ENCODE assay signal across 8 cellular contexts in genomic region chr17:55420776-55421178, GRCh38. TPM values are rescaled to one million over a fixed set of nuclear protein-coding genes. Genes with fewer than 3 reads are reported as not detected.
DNase-seq lines count a peak whose midpoint lies in the region; ATAC-seq and TF ChIP-seq lines count a peak whose summit lies in the region.

No MANE protein-coding gene starts in this region.

- no peaks in the 10 kb centered on the region for H3K9me3 ChIP-seq in CD4-positive, alpha-beta T cell (ENCODE audit: control insufficient read depth, low read length)
- no peaks in the 10 kb centered on the region for H3K9me3 ChIP-seq in HUES48 (ENCODE audit: control insufficient read depth, insufficient read depth, low read length)

- peak overlapping the region; percentile 65 for H3K27ac ChIP-seq in CD4-positive, alpha-beta T cell (ENCODE audit: low read depth, low read length)
- peak overlapping the region; percentile 83 for H3K27ac ChIP-seq in HUES48 (ENCODE audit: low read depth, low read length)

- peak overlapping the region; percentile 81 for H3K9ac ChIP-seq in HUES48 (ENCODE audit: low read depth, low read length)

- peaks cover 7% of the 10 kb centered on the region for H3K27me3 ChIP-seq in CD4-positive, alpha-beta T cell (ENCODE audit: control insufficient read depth, insufficient read depth, low read length)
- H3K27me3 ChIP-seq in HUES48 (ENCODE audit: control insufficient read depth, insufficient read depth, low read length) = no peaks in the 10 kb centered on the region

- intact Hi-C loops in CD4-positive, alpha-beta T cell (cut with DNase I, micrococcal nuclease) = loop anchor here in 1 of 2 experiments (5.0 to 10.0 kb wide), 4 partner anchors 183 to 1664 kb away; partner anchors contain the start of genes AKAP1, COX11, PCTP and STXBP4

- POLR2A ChIA-PET in CD4-positive, alpha-beta T cell (lab: Charles Lee) = interaction anchor here (0.8 to 1.2 kb wide), 2 partner anchors 12 to 182 kb away, joined by 3 to 4 read pairs; no protein-coding TSS in a partner anchor

- H3K4me3 ChIP-seq in HUES48 (ENCODE audit: low read depth, low read length) = peak overlapping the region; percentile 98

- H3K4me3 Mint-ChIP-seq in CD4-positive, alpha-beta T cell = peak overlapping the region; percentile 95

- peaks cover 29% of the 10 kb centered on the region for H3K27me3 Mint-ChIP-seq in CD4-positive, alpha-beta T cell

- peak; percentile 11 to 58 (median 26) for DNase-seq in CD4-positive, alpha-beta T cell
- peak; percentile 55 for DNase-seq in activated CD4-positive, CD25-positive, alpha-beta regulatory T cell treated with anti-CD3 and anti-CD28 coated beads, Interleukin-2, amount 50 U/mL, for 72 hours
- DNase-seq in cerebellar cortex (ENCODE audit: low spot score) (peak; percentile 6), left kidney (ENCODE audit: low read depth, low spot score) (peak; percentile 68)
- peak; percentile 42 to 58 for DNase-seq in stimulated activated CD4-positive, alpha-beta T cell treated with anti-CD3 and anti-CD28 coated beads, Interleukin-2, amount 100 ng/mL, for 24 hours

- CTCF ChIA-PET in CD4-positive, alpha-beta T cell (lab: Charles Lee) = interaction anchor here (1.1 kb wide), 1 partner anchor 415 kb away, joined by 3 read pairs; no protein-coding TSS in a partner anchor

- peak overlapping the region; percentile 91 for H3K27ac Mint-ChIP-seq in CD4-positive, alpha-beta T cell

- H3K36me3 Mint-ChIP-seq in CD4-positive, alpha-beta T cell (ENCODE audit: low read depth) = peaks cover 8% of the 10 kb centered on the region

- H3K4me1 Mint-ChIP-seq in CD4-positive, alpha-beta T cell (ENCODE audit: low read depth) = peaks cover 30% of the 10 kb centered on the region

- H3K9me3 Mint-ChIP-seq in CD4-positive, alpha-beta T cell = no peaks in the 10 kb centered on the region

- H3K4me1 ChIP-seq in HUES48 (ENCODE audit: control insufficient read depth, insufficient read depth, low read length) = peaks cover 9% of the 10 kb centered on the region; the same call in 1 of the 2 replicates

- H3K36me3 ChIP-seq in HUES48 (ENCODE audit: control insufficient read depth, insufficient read depth, low read length) = peaks cover 4% of the 10 kb centered on the region

- TF ChIP-seq CTCF in CD4-positive, alpha-beta T cell (IDR thresholded peaks at IDR 0.05) = no peak

- no peak for ATAC-seq in CD4-positive, alpha-beta T cell (ENCODE audit: poor library complexity)
- ATAC-seq in HG03095 (IDR thresholded peaks at IDR 0.05; ENCODE audit: unreplicated experiment) = no peak
- ATAC-seq in GM18498 (IDR thresholded peaks at IDR 0.05; ENCODE audit: unreplicated experiment) = no peak

RNA-seq across cellular contexts. Expression of gene MMD, which starts 0.9 kb away (rescaled TPM):
- total RNA-seq in CD4-positive, alpha-beta T cell = 10 to 100 TPM; 15.3 to 17.4 TPM

Comparison
In these comparisons a context has a peak if more than half of its experiments do, and no peak if none do; other contexts are left out.
1. DNase-seq: peak in every context shown above with its lines; median percentile 68 in left kidney; 55 in activated CD4-positive, CD25-positive, alpha-beta regulatory T cell treated with anti-CD3 and anti-CD28 coated beads, Interleukin-2, amount 50 U/mL, for 72 hours; 50 in stimulated activated CD4-positive, alpha-beta T cell treated with anti-CD3 and anti-CD28 coated beads, Interleukin-2, amount 100 ng/mL, for 24 hours; 26 in CD4-positive, alpha-beta T cell; 6 in cerebellar cortex.